Comparison of ENCODE assay signal across 24 cellular contexts in genomic region chr11:106684944-106685343, GRCh38.
"Had no signal": no experiment of that assay in that cellular context is flagged by ENCODE, and none has a peak within 500 bp of the region (broad histone marks: within the 10 kb centered on the region; RNA-seq: fewer than 3 reads in every experiment).

No MANE protein-coding gene starts in this region.

- H3K27ac ChIP-seq: colonic mucosa, coronary artery, dorsolateral prefrontal cortex, epithelial cell of prostate, esophagus muscularis mucosa, esophagus squamous epithelium, foreskin keratinocyte, gastrocnemius medialis, gastroesophageal sphincter, heart left ventricle, heart right ventricle had no signal

- H3K36me3 ChIP-seq: colonic mucosa, esophagus muscularis mucosa, esophagus squamous epithelium, gastrocnemius medialis, gastroesophageal sphincter, heart left ventricle had no signal

- H3K9me3 ChIP-seq: colonic mucosa, esophagus muscularis mucosa, esophagus squamous epithelium, gastrocnemius medialis, gastroesophageal sphincter, heart left ventricle had no signal

- H3K9me3 Mint-ChIP-seq: endodermal cell had no signal

- H3K4me3 ChIP-seq: colonic mucosa, coronary artery, dorsolateral prefrontal cortex, esophagus muscularis mucosa, esophagus squamous epithelium, gastrocnemius medialis, gastroesophageal sphincter, heart left ventricle, heart right ventricle had no signal

- H3K4me3 Mint-ChIP-seq: dendritic cell treated with granulocyte-macrophage colony-stimulating factor and Interleukin-4, amounts not matched to agents 40 ng/mL and 50 ng/mL, for 4 days; effector memory CD8-positive, alpha-beta T cell; endodermal cell had no signal

- H3K27ac Mint-ChIP-seq: dendritic cell treated with granulocyte-macrophage colony-stimulating factor and Interleukin-4, amounts not matched to agents 40 ng/mL and 50 ng/mL, for 4 days; effector memory CD8-positive, alpha-beta T cell had no signal

- H3K27me3 ChIP-seq: colonic mucosa, dorsolateral prefrontal cortex, esophagus muscularis mucosa, esophagus squamous epithelium, foreskin keratinocyte, gastrocnemius medialis, gastroesophageal sphincter, heart left ventricle, heart right ventricle had no signal

- DNase-seq: colonic mucosa; cortex of kidney; dermis blood vessel endothelial cell; dorsolateral prefrontal cortex; effector CD4-positive, alpha-beta T cell; effector CD8-positive, alpha-beta T cell; effector memory CD4-positive, alpha-beta T cell; effector memory CD8-positive, alpha-beta T cell; endodermal cell; erythroblast; esophagus squamous epithelium; foreskin fibroblast; foreskin keratinocyte; foreskin melanocyte; gastrocnemius medialis; glutamatergic neuron; head of caudate nucleus; heart left ventricle; heart right ventricle had no signal

- H3K4me1 Mint-ChIP-seq: endodermal cell had no signal

- H3K27me3 Mint-ChIP-seq: dendritic cell treated with granulocyte-macrophage colony-stimulating factor and Interleukin-4, amounts not matched to agents 40 ng/mL and 50 ng/mL, for 4 days; effector memory CD8-positive, alpha-beta T cell had no signal
